In genomic region chr18:72895548-72895947, GRCh38 we compare ENCODE assay signal across 1 cellular context.
TF ChIP-seq lines count a peak whose summit lies in the region.

No MANE protein-coding gene starts in this region.

TF ChIP-seq in GM12878, 131 proteins besides CTCF, POLR2A, EP300 and RAD21:
- no peak for TF ChIP-seq RBBP5 (conservative IDR thresholded peaks at IDR 0.05)
- peak; percentile 16 for TF ChIP-seq MEF2B (IDR thresholded peaks at IDR 0.05; ENCODE audit: partially characterized antibody, poor library complexity, severe bottlenecking)
- TF ChIP-seq ZBED1 (IDR thresholded peaks at IDR 0.05; ENCODE audit: borderline replicate concordance), result no peak
- no peak for TF ChIP-seq RFX5 (IDR thresholded peaks at IDR 0.05; ENCODE audit: low read depth, low read length)
- TF ChIP-seq, protein P1, sequence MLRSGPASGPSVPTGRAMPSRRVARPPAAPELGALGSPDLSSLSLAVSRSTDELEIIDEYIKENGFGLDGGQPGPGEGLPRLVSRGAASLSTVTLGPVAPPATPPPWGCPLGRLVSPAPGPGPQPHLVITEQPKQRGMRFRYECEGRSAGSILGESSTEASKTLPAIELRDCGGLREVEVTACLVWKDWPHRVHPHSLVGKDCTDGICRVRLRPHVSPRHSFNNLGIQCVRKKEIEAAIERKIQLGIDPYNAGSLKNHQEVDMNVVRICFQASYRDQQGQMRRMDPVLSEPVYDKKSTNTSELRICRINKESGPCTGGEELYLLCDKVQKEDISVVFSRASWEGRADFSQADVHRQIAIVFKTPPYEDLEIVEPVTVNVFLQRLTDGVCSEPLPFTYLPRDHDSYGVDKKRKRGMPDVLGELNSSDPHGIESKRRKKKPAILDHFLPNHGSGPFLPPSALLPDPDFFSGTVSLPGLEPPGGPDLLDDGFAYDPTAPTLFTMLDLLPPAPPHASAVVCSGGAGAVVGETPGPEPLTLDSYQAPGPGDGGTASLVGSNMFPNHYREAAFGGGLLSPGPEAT (IDR thresholded peaks at IDR 0.05; ENCODE audit: low read depth), result no peak
